1 cellular context compared by ENCODE assay signal in the genomic region with DNA sequence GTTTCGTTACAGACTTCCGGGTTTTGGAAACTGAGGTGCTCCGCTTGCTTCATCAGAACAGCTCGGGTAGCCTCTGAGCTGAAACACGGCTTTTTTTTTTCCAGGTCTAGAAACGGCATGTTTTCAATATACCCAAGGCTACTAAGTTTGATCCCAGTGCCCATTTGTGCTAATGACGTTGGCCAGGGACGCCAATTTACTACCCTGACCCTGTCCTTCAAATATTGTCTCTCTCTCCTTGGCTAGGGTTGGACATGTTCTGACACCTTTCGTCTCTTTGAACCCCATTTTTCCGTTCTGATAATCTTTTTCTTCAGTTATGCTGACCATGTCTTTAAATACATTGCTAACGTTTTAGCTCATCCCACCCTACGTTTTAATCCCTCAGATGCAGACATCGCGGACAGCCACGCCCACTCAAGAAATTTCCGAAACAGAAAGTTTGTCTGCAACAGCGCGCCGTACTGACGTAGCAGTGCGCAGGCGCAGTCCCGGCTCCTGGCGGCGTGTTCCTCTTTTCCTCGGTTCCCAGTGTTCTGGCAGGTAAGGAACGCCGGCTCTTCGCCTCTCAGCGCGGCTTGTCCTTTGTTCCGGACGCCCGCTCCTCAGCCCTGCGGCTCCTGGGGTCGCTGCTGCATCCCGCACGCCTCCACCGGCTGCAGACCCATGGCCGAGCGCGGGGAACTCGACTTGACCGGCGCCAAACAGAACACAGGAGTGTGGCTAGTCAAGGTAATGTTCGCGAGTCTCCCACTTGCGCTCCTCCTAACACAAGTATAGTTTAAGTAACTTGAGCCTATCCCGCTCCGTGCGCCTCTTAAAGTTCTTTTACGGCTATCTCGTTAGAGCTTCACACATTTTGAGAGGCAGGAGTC.
TF ChIP-seq lines count a peak whose summit lies in the region.

TSS of gene GTF2F2 (plus strand) at position 521 of the 875 bp plus-strand sequence. CDS start at position 667, 146 bp downstream.

TF ChIP-seq in HepG2, 621 proteins besides CTCF, POLR2A, EP300 and RAD21 (continued from another document and continues in another):
- TF ChIP-seq PBX2 (CRISPR knock-in tag; IDR thresholded peaks at IDR 0.05) (no peak), CHD2 (IDR thresholded peaks at IDR 0.05; ENCODE audit: low read depth, low read length) (no peak), ZNF230 (CRISPR knock-in tag; IDR thresholded peaks at IDR 0.05) (0 out of 2 replicates have a peak, but pooled peaks have one; percentile 59), ZFP62 (CRISPR knock-in tag; IDR thresholded peaks at IDR 0.05) (no peak), CBX1 (IDR thresholded peaks at IDR 0.05; ENCODE audit: low read depth) (peak; percentile 52), HIVEP1 (CRISPR knock-in tag; IDR thresholded peaks at IDR 0.05) (no peak), ARHGAP35 (CRISPR knock-in tag; IDR thresholded peaks at IDR 0.05; ENCODE audit: borderline replicate concordance) (peak; percentile 74; the same call in 1 of the 2 replicates), SNRNP70 (IDR thresholded peaks at IDR 0.05; ENCODE audit: low read depth, low read length) (no peak), MLX (CRISPR knock-in tag; IDR thresholded peaks at IDR 0.05) (no peak), ZNF343 (CRISPR knock-in tag; IDR thresholded peaks at IDR 0.05) (no peak), KMT2B (CRISPR knock-in tag; IDR thresholded peaks at IDR 0.05) (peak; percentile 96), HOXA3 (CRISPR knock-in tag; IDR thresholded peaks at IDR 0.05) (peak; percentile 80), ZNF256 (CRISPR knock-in tag; conservative IDR thresholded peaks at IDR 0.05) (no peak; the same call in 1 of the 2 replicates), PLSCR1 (CRISPR knock-in tag; IDR thresholded peaks at IDR 0.05; ENCODE audit: borderline replicate concordance) (no peak), ZNF629 (CRISPR knock-in tag; conservative IDR thresholded peaks at IDR 0.05) (no peak), NAIF1 (CRISPR knock-in tag; IDR thresholded peaks at IDR 0.05; ENCODE audit: borderline replicate concordance) (0 out of 2 replicates have a peak, but pooled peaks have one; percentile 43), EZH2 (conservative IDR thresholded peaks at IDR 0.05; ENCODE audit: low read depth, low read length) (no peak), SRSF1 (optimal IDR thresholded peaks at IDR 0.05; ENCODE audit: low read depth, low read length) (no peak), PCBP1 (IDR thresholded peaks at IDR 0.05; ENCODE audit: borderline replicate concordance, low read depth, low read length) (0 out of 2 replicates have a peak, but pooled peaks have one; percentile 29), ATF1 (CRISPR knock-in tag; IDR thresholded peaks at IDR 0.05) (peak; percentile 97), ZSCAN21 (CRISPR knock-in tag; IDR thresholded peaks at IDR 0.05; ENCODE audit: borderline replicate concordance) (0 out of 2 replicates have a peak, but pooled peaks have one; percentile 18), CAMTA2 (CRISPR knock-in tag; IDR thresholded peaks at IDR 0.05; ENCODE audit: borderline replicate concordance) (no peak), SIN3A (IDR thresholded peaks at IDR 0.05; ENCODE audit: borderline replicate concordance, low read depth, low read length) (peak; percentile 88), ZNF138 (CRISPR knock-in tag; IDR thresholded peaks at IDR 0.05; ENCODE audit: low read depth) (no peak), ZNF350 (CRISPR knock-in tag; IDR thresholded peaks at IDR 0.05; ENCODE audit: borderline replicate concordance, low read depth) (peak; percentile 56; the same call in 1 of the 2 replicates), ZNF451 (CRISPR knock-in tag; IDR thresholded peaks at IDR 0.05) (no peak), TCF7L2 (IDR thresholded peaks at IDR 0.05; ENCODE audit: low read depth, low read length) (no peak), PHF20 (CRISPR knock-in tag; IDR thresholded peaks at IDR 0.05) (peak; percentile 90), MEIS2 (CRISPR knock-in tag; IDR thresholded peaks at IDR 0.05) (no peak; the same call in 1 of the 2 replicates), MATR3 (CRISPR knock-in tag; IDR thresholded peaks at IDR 0.05) (no peak), ASH2L (IDR thresholded peaks at IDR 0.05; ENCODE audit: insufficient read length, low read depth, low read length) (peak; percentile 93), NKX3-1 (CRISPR knock-in tag; IDR thresholded peaks at IDR 0.05) (peak; percentile 35; the same call in 1 of the 2 replicates), ELF3 (CRISPR knock-in tag; IDR thresholded peaks at IDR 0.05) (peak; percentile 69; the same call in 1 of the 2 replicates), ZBTB1 (CRISPR knock-in tag; IDR thresholded peaks at IDR 0.05; ENCODE audit: borderline replicate concordance) (no peak), RXRB (CRISPR knock-in tag; IDR thresholded peaks at IDR 0.05; ENCODE audit: borderline replicate concordance) (peak; percentile 58; the same call in 1 of the 2 replicates), SP2 (CRISPR knock-in tag; IDR thresholded peaks at IDR 0.05) (0 out of 2 replicates have a peak, but pooled peaks have one; percentile 14)
- TF ChIP-seq, protein P1, sequence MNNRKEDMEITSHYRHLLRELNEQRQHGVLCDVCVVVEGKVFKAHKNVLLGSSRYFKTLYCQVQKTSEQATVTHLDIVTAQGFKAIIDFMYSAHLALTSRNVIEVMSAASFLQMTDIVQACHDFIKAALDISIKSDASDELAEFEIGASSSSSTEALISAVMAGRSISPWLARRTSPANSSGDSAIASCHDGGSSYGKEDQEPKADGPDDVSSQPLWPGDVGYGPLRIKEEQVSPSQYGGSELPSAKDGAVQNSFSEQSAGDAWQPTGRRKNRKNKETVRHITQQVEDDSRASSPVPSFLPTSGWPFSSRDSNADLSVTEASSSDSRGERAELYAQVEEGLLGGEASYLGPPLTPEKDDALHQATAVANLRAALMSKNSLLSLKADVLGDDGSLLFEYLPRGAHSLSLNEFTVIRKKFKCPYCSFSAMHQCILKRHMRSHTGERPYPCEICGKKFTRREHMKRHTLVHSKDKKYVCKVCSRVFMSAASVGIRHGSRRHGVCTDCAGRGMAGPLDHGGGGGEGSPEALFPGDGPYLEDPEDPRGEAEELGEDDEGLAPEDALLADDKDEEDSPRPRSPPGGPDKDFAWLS (CRISPR knock-in tag; IDR thresholded peaks at IDR 0.05; ENCODE audit: borderline replicate concordance) = no peak
- TF ChIP-seq, protein P2, sequence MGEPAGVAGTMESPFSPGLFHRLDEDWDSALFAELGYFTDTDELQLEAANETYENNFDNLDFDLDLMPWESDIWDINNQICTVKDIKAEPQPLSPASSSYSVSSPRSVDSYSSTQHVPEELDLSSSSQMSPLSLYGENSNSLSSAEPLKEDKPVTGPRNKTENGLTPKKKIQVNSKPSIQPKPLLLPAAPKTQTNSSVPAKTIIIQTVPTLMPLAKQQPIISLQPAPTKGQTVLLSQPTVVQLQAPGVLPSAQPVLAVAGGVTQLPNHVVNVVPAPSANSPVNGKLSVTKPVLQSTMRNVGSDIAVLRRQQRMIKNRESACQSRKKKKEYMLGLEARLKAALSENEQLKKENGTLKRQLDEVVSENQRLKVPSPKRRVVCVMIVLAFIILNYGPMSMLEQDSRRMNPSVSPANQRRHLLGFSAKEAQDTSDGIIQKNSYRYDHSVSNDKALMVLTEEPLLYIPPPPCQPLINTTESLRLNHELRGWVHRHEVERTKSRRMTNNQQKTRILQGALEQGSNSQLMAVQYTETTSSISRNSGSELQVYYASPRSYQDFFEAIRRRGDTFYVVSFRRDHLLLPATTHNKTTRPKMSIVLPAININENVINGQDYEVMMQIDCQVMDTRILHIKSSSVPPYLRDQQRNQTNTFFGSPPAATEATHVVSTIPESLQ (CRISPR knock-in tag; conservative IDR thresholded peaks at IDR 0.05) = no peak
- TF ChIP-seq, protein P3, sequence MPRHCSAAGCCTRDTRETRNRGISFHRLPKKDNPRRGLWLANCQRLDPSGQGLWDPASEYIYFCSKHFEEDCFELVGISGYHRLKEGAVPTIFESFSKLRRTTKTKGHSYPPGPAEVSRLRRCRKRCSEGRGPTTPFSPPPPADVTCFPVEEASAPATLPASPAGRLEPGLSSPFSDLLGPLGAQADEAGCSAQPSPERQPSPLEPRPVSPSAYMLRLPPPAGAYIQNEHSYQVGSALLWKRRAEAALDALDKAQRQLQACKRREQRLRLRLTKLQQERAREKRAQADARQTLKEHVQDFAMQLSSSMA (CRISPR knock-in tag; IDR thresholded peaks at IDR 0.05) = no peak
- TF ChIP-seq, protein P4, sequence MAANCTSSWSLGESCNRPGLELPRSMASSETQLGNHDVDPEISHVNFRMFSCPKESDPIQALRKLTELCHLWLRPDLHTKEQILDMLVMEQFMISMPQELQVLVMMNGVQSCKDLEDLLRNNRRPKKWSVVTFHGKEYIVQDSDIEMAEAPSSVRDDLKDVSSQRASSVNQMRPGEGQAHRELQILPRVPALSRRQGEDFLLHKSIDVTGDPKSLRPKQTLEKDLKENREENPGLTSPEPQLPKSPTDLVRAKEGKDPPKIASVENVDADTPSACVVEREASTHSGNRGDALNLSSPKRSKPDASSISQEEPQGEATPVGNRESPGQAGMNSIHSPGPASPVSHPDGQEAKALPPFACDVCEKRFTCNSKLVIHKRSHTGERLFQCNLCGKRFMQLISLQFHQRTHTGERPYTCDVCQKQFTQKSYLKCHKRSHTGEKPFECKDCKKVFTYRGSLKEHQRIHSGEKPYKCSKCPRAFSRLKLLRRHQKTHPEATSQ (CRISPR knock-in tag; IDR thresholded peaks at IDR 0.05; ENCODE audit: borderline replicate concordance) = no peak
- TF ChIP-seq, protein P5, sequence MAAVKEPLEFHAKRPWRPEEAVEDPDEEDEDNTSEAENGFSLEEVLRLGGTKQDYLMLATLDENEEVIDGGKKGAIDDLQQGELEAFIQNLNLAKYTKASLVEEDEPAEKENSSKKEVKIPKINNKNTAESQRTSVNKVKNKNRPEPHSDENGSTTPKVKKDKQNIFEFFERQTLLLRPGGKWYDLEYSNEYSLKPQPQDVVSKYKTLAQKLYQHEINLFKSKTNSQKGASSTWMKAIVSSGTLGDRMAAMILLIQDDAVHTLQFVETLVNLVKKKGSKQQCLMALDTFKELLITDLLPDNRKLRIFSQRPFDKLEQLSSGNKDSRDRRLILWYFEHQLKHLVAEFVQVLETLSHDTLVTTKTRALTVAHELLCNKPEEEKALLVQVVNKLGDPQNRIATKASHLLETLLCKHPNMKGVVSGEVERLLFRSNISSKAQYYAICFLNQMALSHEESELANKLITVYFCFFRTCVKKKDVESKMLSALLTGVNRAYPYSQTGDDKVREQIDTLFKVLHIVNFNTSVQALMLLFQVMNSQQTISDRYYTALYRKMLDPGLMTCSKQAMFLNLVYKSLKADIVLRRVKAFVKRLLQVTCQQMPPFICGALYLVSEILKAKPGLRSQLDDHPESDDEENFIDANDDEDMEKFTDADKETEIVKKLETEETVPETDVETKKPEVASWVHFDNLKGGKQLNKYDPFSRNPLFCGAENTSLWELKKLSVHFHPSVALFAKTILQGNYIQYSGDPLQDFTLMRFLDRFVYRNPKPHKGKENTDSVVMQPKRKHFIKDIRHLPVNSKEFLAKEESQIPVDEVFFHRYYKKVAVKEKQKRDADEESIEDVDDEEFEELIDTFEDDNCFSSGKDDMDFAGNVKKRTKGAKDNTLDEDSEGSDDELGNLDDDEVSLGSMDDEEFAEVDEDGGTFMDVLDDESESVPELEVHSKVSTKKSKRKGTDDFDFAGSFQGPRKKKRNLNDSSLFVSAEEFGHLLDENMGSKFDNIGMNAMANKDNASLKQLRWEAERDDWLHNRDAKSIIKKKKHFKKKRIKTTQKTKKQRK (IDR thresholded peaks at IDR 0.05; ENCODE audit: low read length) = no peak
- TF ChIP-seq, protein P6, sequence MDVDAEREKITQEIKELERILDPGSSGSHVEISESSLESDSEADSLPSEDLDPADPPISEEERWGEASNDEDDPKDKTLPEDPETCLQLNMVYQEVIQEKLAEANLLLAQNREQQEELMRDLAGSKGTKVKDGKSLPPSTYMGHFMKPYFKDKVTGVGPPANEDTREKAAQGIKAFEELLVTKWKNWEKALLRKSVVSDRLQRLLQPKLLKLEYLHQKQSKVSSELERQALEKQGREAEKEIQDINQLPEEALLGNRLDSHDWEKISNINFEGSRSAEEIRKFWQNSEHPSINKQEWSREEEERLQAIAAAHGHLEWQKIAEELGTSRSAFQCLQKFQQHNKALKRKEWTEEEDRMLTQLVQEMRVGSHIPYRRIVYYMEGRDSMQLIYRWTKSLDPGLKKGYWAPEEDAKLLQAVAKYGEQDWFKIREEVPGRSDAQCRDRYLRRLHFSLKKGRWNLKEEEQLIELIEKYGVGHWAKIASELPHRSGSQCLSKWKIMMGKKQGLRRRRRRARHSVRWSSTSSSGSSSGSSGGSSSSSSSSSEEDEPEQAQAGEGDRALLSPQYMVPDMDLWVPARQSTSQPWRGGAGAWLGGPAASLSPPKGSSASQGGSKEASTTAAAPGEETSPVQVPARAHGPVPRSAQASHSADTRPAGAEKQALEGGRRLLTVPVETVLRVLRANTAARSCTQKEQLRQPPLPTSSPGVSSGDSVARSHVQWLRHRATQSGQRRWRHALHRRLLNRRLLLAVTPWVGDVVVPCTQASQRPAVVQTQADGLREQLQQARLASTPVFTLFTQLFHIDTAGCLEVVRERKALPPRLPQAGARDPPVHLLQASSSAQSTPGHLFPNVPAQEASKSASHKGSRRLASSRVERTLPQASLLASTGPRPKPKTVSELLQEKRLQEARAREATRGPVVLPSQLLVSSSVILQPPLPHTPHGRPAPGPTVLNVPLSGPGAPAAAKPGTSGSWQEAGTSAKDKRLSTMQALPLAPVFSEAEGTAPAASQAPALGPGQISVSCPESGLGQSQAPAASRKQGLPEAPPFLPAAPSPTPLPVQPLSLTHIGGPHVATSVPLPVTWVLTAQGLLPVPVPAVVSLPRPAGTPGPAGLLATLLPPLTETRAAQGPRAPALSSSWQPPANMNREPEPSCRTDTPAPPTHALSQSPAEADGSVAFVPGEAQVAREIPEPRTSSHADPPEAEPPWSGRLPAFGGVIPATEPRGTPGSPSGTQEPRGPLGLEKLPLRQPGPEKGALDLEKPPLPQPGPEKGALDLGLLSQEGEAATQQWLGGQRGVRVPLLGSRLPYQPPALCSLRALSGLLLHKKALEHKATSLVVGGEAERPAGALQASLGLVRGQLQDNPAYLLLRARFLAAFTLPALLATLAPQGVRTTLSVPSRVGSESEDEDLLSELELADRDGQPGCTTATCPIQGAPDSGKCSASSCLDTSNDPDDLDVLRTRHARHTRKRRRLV (CRISPR knock-in tag; IDR thresholded peaks at IDR 0.05) = peak; percentile 85
